In genomic region chr1:205312866-205313680, GRCh38 we compare ENCODE assay signal across 9 cellular contexts. TPM values are rescaled to one million over a fixed set of nuclear protein-coding genes. Genes with fewer than 3 reads are reported as not detected.
DNase-seq lines count a peak whose midpoint lies in the region; ATAC-seq and TF ChIP-seq lines count a peak whose summit lies in the region.
"Had no signal": no experiment of that assay in that cellular context is flagged by ENCODE, and none has a peak within 500 bp of the region (broad histone marks: within the 10 kb centered on the region; RNA-seq: fewer than 3 reads in every experiment).

No MANE protein-coding gene starts in this region.

- H3K9me3 Mint-ChIP-seq in IgD-negative memory B cell = no peaks in the 10 kb centered on the region
- no peaks in the 10 kb centered on the region for H3K9me3 Mint-ChIP-seq in activated naive CD4-positive, alpha-beta T cell treated with anti-CD3 and anti-CD28 coated beads, Interleukin-2, amount 50 U/mL, for 24 hours
- H3K9me3 Mint-ChIP-seq in stimulated activated effector memory CD8-positive, alpha-beta T cell treated with anti-CD3 and anti-CD28 coated beads, Interleukin-12 subunit alpha, Interleukin-12 subunit beta, amount 100 ng/mL, for 72 hours = no peaks in the 10 kb centered on the region

- H3K36me3 Mint-ChIP-seq in IgD-negative memory B cell = peaks cover 8% of the 10 kb centered on the region
- H3K36me3 Mint-ChIP-seq in activated naive CD4-positive, alpha-beta T cell treated with anti-CD3 and anti-CD28 coated beads, Interleukin-2, amount 50 U/mL, for 24 hours = peaks cover 3% of the 10 kb centered on the region
- peaks cover 35% of the 10 kb centered on the region for H3K36me3 Mint-ChIP-seq in stimulated activated effector memory CD8-positive, alpha-beta T cell treated with anti-CD3 and anti-CD28 coated beads, Interleukin-12 subunit alpha, Interleukin-12 subunit beta, amount 100 ng/mL, for 72 hours

- H3K4me1 Mint-ChIP-seq in IgD-negative memory B cell = peaks cover 70 to 71% (median 71%) of the 10 kb centered on the region in 3 donors
- H3K4me1 Mint-ChIP-seq in activated naive CD4-positive, alpha-beta T cell treated with anti-CD3 and anti-CD28 coated beads, Interleukin-2, amount 50 U/mL, for 24 hours = peaks cover 91% of the 10 kb centered on the region
- peaks cover 66% of the 10 kb centered on the region for H3K4me1 Mint-ChIP-seq in stimulated activated effector memory CD8-positive, alpha-beta T cell treated with anti-CD3 and anti-CD28 coated beads, Interleukin-12 subunit alpha, Interleukin-12 subunit beta, amount 100 ng/mL, for 72 hours

- no peaks in the 10 kb centered on the region for H3K27me3 Mint-ChIP-seq in IgD-negative memory B cell
- no peaks in the 10 kb centered on the region for H3K27me3 Mint-ChIP-seq in activated naive CD4-positive, alpha-beta T cell treated with anti-CD3 and anti-CD28 coated beads, Interleukin-2, amount 50 U/mL, for 24 hours

- peaks cover 36 to 77% of the 10 kb centered on the region in 2 donors for H3K4me1 ChIP-seq in left lung

- H3K4me3 Mint-ChIP-seq in IgD-negative memory B cell = peak overlapping the region; percentile 85 to 96 (median 92)
- peak overlapping the region; percentile 87 for H3K4me3 Mint-ChIP-seq in activated naive CD4-positive, alpha-beta T cell treated with anti-CD3 and anti-CD28 coated beads, Interleukin-2, amount 50 U/mL, for 24 hours
- H3K4me3 Mint-ChIP-seq in stimulated activated effector memory CD8-positive, alpha-beta T cell treated with anti-CD3 and anti-CD28 coated beads, Interleukin-12 subunit alpha, Interleukin-12 subunit beta, amount 100 ng/mL, for 72 hours = peak overlapping the region; percentile 74

- ATAC-seq in left lung = peak; percentile 4
- no peak for ATAC-seq in stimulated activated effector memory CD8-positive, alpha-beta T cell treated with anti-CD3 and anti-CD28 coated beads, Interleukin-12 subunit alpha, Interleukin-12 subunit beta, amount 100 ng/mL, for 72 hours
- no peak for ATAC-seq in GM18498 (IDR thresholded peaks at IDR 0.05; ENCODE audit: unreplicated experiment)

- peak overlapping the region; percentile 4 to 20 for H3K4me3 ChIP-seq in left lung

- peak overlapping the region; percentile 95 to 98 (median 97) for H3K27ac Mint-ChIP-seq in IgD-negative memory B cell
- peak overlapping the region; percentile 94 for H3K27ac Mint-ChIP-seq in activated naive CD4-positive, alpha-beta T cell treated with anti-CD3 and anti-CD28 coated beads, Interleukin-2, amount 50 U/mL, for 24 hours
- peak overlapping the region; percentile 93 for H3K27ac Mint-ChIP-seq in stimulated activated effector memory CD8-positive, alpha-beta T cell treated with anti-CD3 and anti-CD28 coated beads, Interleukin-12 subunit alpha, Interleukin-12 subunit beta, amount 100 ng/mL, for 72 hours

- no peaks in the 10 kb centered on the region for H3K9me3 ChIP-seq in left lung

- DNase-seq in left lung (no peak), middle frontal gyrus (ENCODE audit: extremely low spot score, low spot score) (no peak), islet precursor cell (no peak), NCI-H1048 (lab: John Stamatoyannopoulos, UW) (no peak)
- DNase-seq in stimulated activated effector memory CD8-positive, alpha-beta T cell treated with anti-CD3 and anti-CD28 coated beads, Interleukin-12 subunit alpha, Interleukin-12 subunit beta, amount 100 ng/mL, for 72 hours (ENCODE audit: low spot score in 2 of 2) = no peak

- H3K36me3 ChIP-seq in left lung = peaks cover 0 to 36% of the 10 kb centered on the region in 2 donors

- H3K27me3 ChIP-seq in left lung = no peaks in the 10 kb centered on the region

- no peak for TF ChIP-seq CTCF in left lung (IDR thresholded peaks at IDR 0.05)

- H3K27ac ChIP-seq in left lung = peak overlapping the region; percentile 84 to 94
- H3K27ac ChIP-seq: VCaP had no signal

- intact Hi-C loops in left lung (cut with DNase I) = no loop called here

RNA-seq across cellular contexts. Expression of gene NUAK2, which starts 8.5 kb away (rescaled TPM):
- 91.9 TPM for polyA plus RNA-seq in IgD-negative memory B cell
- 10 to 100 TPM; 10.3 to 12.3 TPM for total RNA-seq in left lung

RNA-seq across cellular contexts. Expression of gene KLHDC8A, which starts 43.6 kb away (rescaled TPM):
- 0.20 TPM for polyA plus RNA-seq in IgD-negative memory B cell
- total RNA-seq in left lung = under 1 TPM in 1 of 2 donors, not detected in 1; 0.32 TPM
